ENCODE assay signal across 8 cellular contexts in the genomic region with DNA sequence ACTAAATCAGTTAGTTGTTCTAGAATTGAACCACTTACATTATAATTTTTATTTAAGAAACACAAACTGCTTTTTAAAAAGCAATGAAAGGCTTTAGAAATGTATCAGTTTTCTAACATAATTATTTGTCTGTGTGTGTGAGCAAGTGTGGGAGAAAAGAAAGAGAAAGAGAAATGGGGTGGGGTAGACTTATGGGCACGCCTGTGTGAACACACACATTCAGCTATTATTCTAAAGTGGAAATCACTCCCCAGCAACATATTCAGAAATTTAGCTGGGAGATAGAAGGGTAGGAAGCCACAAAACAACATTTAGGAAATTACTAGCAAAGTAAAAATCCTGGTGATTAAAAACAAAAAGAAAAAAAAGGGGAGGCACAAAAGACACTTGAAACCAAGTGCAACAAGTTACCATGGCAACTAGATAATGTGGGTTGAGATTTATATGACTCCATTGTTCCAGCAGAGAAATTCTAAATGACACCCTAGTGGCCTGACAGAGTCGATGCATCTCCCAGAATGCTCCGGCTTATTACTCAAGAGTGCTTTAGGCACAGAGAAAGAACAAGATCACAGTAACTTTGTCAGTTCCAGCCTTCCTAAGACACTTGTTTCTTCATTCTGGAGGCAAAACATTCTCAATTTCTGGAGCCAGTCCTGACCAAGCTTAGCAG.
DNase-seq lines count a peak whose midpoint lies in the region; ATAC-seq and TF ChIP-seq lines count a peak whose summit lies in the region.

No MANE protein-coding gene starts in this region.

- DNase-seq in LoVo (ENCODE audit: low spot score) (peak; percentile 28), astrocyte of the hippocampus (ENCODE audit: low read depth, low spot score) (peak; percentile 51), neural crest cell (ENCODE audit: low read depth, low spot score) (peak; percentile 20), natural killer cell (no peak), DMS79 (lab: John Stamatoyannopoulos, UW) (no peak)
- no peak for DNase-seq in activated CD8-positive, alpha-beta memory T cell treated with anti-CD3 and anti-CD28 coated beads, Interleukin-2, amount 50 U/mL, for 4 hours

- no peaks in the 10 kb centered on the region for H3K27me3 Mint-ChIP-seq in neural crest cell (ENCODE audit: low read depth)
- no peaks in the 10 kb centered on the region for H3K27me3 Mint-ChIP-seq in natural killer cell (ENCODE audit: low read depth in 2 of 2)

- ATAC-seq in GM21717 (IDR thresholded peaks at IDR 0.05; ENCODE audit: unreplicated experiment) (peak; percentile 80), natural killer cell (no peak)

- H3K4me1 Mint-ChIP-seq in neural crest cell (peaks cover 16% of the 10 kb centered on the region), natural killer cell (no peaks in the 10 kb centered on the region)

- H3K4me3 Mint-ChIP-seq in neural crest cell = no peak overlapping the region
- no peak overlapping the region for H3K4me3 Mint-ChIP-seq in natural killer cell

- H3K36me3 Mint-ChIP-seq in neural crest cell (ENCODE audit: low read depth) = no peaks in the 10 kb centered on the region
- H3K36me3 Mint-ChIP-seq in natural killer cell = no peaks in the 10 kb centered on the region

- H3K9me3 Mint-ChIP-seq in neural crest cell = no peaks in the 10 kb centered on the region
- H3K9me3 Mint-ChIP-seq in natural killer cell = peaks cover 6 to 16% of the 10 kb centered on the region in 2 donors

- H3K27ac Mint-ChIP-seq in neural crest cell (ENCODE audit: unreplicated experiment) = no peak overlapping the region
- H3K27ac Mint-ChIP-seq in natural killer cell = no peak overlapping the region

- TF ChIP-seq CTCF in GM12873 (IDR thresholded peaks at IDR 0.05; ENCODE audit: insufficient read depth, low read depth, low read length, missing control alignments) (peak; percentile 55), neural crest cell (conservative IDR thresholded peaks at IDR 0.05) (peak; percentile 72), natural killer cell (IDR thresholded peaks at IDR 0.05) (no peak)

- intact Hi-C loops in natural killer cell (cut with micrococcal nuclease) = no loop called here

Comparison
In these comparisons a context has a peak if more than half of its experiments do, and no peak if none do; other contexts are left out.
1. DNase-seq: peak in LoVo (single experiment), astrocyte of the hippocampus (single experiment) and neural crest cell (single experiment); none in activated CD8-positive, alpha-beta memory T cell treated with anti-CD3 and anti-CD28 coated beads, Interleukin-2, amount 50 U/mL, for 4 hours (single experiment), natural killer cell (single experiment) and DMS79 (single experiment).